Comparison of ENCODE assay signal across 2 cellular contexts in the genomic region with DNA sequence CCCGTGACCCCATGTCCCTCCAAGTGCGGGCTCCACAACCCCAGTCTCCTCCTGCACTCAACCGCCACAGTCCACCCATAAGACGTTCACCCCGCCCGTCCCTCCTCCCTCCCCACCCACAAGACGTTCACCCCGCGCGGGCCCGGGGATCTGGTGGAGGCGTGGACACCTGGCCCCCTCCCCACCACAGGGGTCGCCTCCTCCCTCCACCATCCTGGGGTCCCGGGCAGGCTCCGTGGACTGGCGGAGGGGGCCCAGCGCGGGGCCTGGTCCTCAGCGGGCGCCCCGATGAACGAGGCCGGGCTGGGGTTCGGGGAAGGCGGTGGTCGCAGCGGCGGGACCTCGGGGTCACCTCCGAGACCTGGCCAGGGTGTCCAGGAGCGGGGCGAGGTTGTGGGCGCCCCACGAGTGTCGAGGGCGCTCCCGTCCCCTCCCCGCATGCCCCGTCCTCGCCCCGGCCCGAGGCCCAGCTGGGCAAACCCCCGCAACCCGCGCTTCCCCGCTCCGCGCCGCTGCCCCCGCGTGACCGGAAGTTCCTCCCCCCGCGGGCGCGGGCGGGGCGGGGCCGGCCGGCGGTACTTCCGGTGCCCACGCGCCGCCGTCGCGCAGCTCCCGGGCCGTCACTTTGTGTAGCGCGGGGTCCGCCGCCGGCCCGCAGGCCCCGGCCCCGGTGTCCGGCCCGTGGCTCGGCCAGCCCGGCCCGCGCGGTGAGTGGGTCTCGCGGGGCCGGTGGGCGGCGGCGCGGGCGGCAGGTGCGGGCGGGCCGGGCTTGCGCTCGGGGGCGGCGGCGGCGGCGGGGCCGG.
TF ChIP-seq lines count a peak whose summit lies in the region.

A gene (plus strand): TSS at position 578 of the 803 bp plus-strand sequence. CDS start 5,092 bp downstream, outside the sequence.

TF ChIP-seq in A549, 52 proteins besides CTCF, POLR2A, EP300 and RAD21 (continued from another document):
- TF ChIP-seq, protein P1, sequence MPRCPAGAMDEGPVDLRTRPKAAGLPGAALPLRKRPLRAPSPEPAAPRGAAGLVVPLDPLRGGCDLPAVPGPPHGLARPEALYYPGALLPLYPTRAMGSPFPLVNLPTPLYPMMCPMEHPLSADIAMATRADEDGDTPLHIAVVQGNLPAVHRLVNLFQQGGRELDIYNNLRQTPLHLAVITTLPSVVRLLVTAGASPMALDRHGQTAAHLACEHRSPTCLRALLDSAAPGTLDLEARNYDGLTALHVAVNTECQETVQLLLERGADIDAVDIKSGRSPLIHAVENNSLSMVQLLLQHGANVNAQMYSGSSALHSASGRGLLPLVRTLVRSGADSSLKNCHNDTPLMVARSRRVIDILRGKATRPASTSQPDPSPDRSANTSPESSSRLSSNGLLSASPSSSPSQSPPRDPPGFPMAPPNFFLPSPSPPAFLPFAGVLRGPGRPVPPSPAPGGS (IDR thresholded peaks at IDR 0.05), result peak; percentile 92
- TF ChIP-seq, protein P2, sequence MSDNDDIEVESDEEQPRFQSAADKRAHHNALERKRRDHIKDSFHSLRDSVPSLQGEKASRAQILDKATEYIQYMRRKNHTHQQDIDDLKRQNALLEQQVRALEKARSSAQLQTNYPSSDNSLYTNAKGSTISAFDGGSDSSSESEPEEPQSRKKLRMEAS (IDR thresholded peaks at IDR 0.05), result peak; percentile 69
- TF ChIP-seq POLR2AphosphoS2 (conservative IDR thresholded peaks at IDR 0.05; ENCODE audit: low read length), result no peak
- TF ChIP-seq BHLHE40 (IDR thresholded peaks at IDR 0.05; ENCODE audit: low read depth, low read length), result no peak
- TF ChIP-seq, protein P3, sequence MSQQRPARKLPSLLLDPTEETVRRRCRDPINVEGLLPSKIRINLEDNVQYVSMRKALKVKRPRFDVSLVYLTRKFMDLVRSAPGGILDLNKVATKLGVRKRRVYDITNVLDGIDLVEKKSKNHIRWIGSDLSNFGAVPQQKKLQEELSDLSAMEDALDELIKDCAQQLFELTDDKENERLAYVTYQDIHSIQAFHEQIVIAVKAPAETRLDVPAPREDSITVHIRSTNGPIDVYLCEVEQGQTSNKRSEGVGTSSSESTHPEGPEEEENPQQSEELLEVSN (IDR thresholded peaks at IDR 0.05; ENCODE audit: borderline replicate concordance, low read depth), result peak; percentile 76
- peak; percentile 71; the same call in 1 of the 2 replicates for TF ChIP-seq PHF8 (IDR thresholded peaks at IDR 0.05; ENCODE audit: borderline replicate concordance, low read depth)
- TF ChIP-seq, protein P4, sequence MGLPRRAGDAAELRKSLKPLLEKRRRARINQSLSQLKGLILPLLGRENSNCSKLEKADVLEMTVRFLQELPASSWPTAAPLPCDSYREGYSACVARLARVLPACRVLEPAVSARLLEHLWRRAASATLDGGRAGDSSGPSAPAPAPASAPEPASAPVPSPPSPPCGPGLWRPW (IDR thresholded peaks at IDR 0.05), result no peak
- TF ChIP-seq NFE2L2 (conservative IDR thresholded peaks at IDR 0.05; ENCODE audit: low read length), result no peak
- TF ChIP-seq MAZ (IDR thresholded peaks at IDR 0.05; ENCODE audit: borderline replicate concordance, low read depth, low read length), result peak; percentile 71; the same call in 1 of the 2 replicates

TF ChIP-seq in PFSK-1, 5 proteins besides CTCF, POLR2A, EP300 and RAD21:
- TF ChIP-seq, protein P5, sequence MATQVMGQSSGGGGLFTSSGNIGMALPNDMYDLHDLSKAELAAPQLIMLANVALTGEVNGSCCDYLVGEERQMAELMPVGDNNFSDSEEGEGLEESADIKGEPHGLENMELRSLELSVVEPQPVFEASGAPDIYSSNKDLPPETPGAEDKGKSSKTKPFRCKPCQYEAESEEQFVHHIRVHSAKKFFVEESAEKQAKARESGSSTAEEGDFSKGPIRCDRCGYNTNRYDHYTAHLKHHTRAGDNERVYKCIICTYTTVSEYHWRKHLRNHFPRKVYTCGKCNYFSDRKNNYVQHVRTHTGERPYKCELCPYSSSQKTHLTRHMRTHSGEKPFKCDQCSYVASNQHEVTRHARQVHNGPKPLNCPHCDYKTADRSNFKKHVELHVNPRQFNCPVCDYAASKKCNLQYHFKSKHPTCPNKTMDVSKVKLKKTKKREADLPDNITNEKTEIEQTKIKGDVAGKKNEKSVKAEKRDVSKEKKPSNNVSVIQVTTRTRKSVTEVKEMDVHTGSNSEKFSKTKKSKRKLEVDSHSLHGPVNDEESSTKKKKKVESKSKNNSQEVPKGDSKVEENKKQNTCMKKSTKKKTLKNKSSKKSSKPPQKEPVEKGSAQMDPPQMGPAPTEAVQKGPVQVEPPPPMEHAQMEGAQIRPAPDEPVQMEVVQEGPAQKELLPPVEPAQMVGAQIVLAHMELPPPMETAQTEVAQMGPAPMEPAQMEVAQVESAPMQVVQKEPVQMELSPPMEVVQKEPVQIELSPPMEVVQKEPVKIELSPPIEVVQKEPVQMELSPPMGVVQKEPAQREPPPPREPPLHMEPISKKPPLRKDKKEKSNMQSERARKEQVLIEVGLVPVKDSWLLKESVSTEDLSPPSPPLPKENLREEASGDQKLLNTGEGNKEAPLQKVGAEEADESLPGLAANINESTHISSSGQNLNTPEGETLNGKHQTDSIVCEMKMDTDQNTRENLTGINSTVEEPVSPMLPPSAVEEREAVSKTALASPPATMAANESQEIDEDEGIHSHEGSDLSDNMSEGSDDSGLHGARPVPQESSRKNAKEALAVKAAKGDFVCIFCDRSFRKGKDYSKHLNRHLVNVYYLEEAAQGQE (IDR thresholded peaks at IDR 0.05; ENCODE audit: insufficient read depth in 1 of 2, low read depth in 2 of 2, low read length in 2 of 2), result 0 out of 4 replicates have a peak, but pooled peaks of 1 of the 2 experiments have one; percentile 30
- TF ChIP-seq POLR2AphosphoS5 (IDR thresholded peaks at IDR 0.05; ENCODE audit: low read depth, low read length) (peak; percentile 49; the same call in 1 of the 2 replicates), SIN3A (IDR thresholded peaks at IDR 0.05; ENCODE audit: borderline replicate concordance, insufficient read depth, low read length) (no peak; the same call in 1 of the 2 replicates), FOXP2 (optimal IDR thresholded peaks at IDR 0.05; ENCODE audit: borderline replicate concordance, extremely low read depth, extremely low read length, insufficient read depth) (no peak), TAF1 (IDR thresholded peaks at IDR 0.05; ENCODE audit: borderline replicate concordance, insufficient read depth, low read length) (peak; percentile 66; the same call in 1 of the 2 replicates)
TF ChIP-seq in PFSK-1: peak in this region for 3.
